Comparison of ENCODE assay signal across 13 cellular contexts in genomic region chr5:152113401-152113800, GRCh38.
DNase-seq lines count a peak whose midpoint lies in the region; ATAC-seq and TF ChIP-seq lines count a peak whose summit lies in the region.
"Had no signal": no experiment of that assay in that cellular context is flagged by ENCODE, and none has a peak within 500 bp of the region (broad histone marks: within the 10 kb centered on the region; RNA-seq: fewer than 3 reads in every experiment).

No MANE protein-coding gene starts in this region.

- peak; percentile 92 for ATAC-seq in CD8-positive, alpha-beta T cell
- no peak for ATAC-seq in left ventricle myocardium superior

- no peak overlapping the region for H3K4me3 ChIP-seq in CD8-positive, alpha-beta T cell (ENCODE audit: low read depth, low read length)
- H3K4me3 ChIP-seq in Jurkat, Clone E6-1 (ENCODE audit: low read length), result no peak overlapping the region
- H3K4me3 ChIP-seq in esophagus muscularis mucosa, result no peak overlapping the region
- H3K4me3 ChIP-seq: left ventricle myocardium inferior, MG63 had no signal

- POLR2A ChIA-PET in CD8-positive, alpha-beta T cell (lab: Charles Lee), result no interaction called here

- no peak for TF ChIP-seq EP300 in esophagus muscularis mucosa (IDR thresholded peaks at IDR 0.05)

- DNase-seq in CD8-positive, alpha-beta T cell, result peak in 5 of 7 experiments; percentile 6 to 51 (median 14)
- peak; percentile 1 for DNase-seq in Jurkat, Clone E6-1 (ENCODE audit: low read depth, low spot score)
- DNase-seq in activated T-cell treated with anti-CD3 and anti-CD28 coated beads, Interleukin-2, amount 50 U/mL, for 48 hours, result peak; percentile 51 to 59
- DNase-seq in stimulated activated CD4-positive, alpha-beta T cell treated with anti-CD3 and anti-CD28 coated beads, Interleukin-12 subunit alpha, Interleukin-12 subunit beta, amount 100 ng/mL, for 24 hours (ENCODE audit: low read depth in 2 of 2), result peak; percentile 4 to 40
- DNase-seq in NCI-H1417 (lab: John Stamatoyannopoulos, UW) (no peak), left ventricle myocardium superior (no peak), NCI-H69 (lab: John Stamatoyannopoulos, UW) (no peak), esophagus muscularis mucosa (ENCODE audit: extremely low spot score) (no peak)
- DNase-seq: BE2C, foreskin melanocyte, left ventricle myocardium inferior, MG63, NCI-H526 treated with DMSO at 0.1 percent for 48 hours had no signal

- H3K36me3 Mint-ChIP-seq in CD8-positive, alpha-beta T cell, result no peaks in the 10 kb centered on the region

- H3K4me3 Mint-ChIP-seq in CD8-positive, alpha-beta T cell, result no peak overlapping the region

- CTCF ChIA-PET in CD8-positive, alpha-beta T cell (lab: Charles Lee), result no interaction called here

- TF ChIP-seq POLR2A in esophagus muscularis mucosa (IDR thresholded peaks at IDR 0.05; ENCODE audit: low read depth), result no peak

- H3K36me3 ChIP-seq in CD8-positive, alpha-beta T cell (ENCODE audit: insufficient read depth, low read length), result no peaks in the 10 kb centered on the region
- no peaks in the 10 kb centered on the region for H3K36me3 ChIP-seq in esophagus muscularis mucosa
- H3K36me3 ChIP-seq: BE2C, left ventricle myocardium inferior, MG63 had no signal

- H3K9me3 Mint-ChIP-seq in CD8-positive, alpha-beta T cell, result peaks cover 2% of the 10 kb centered on the region

- 65% methylated on average over 2 of the region's 2 CpGs for WGBS in esophagus muscularis mucosa

- H3K4me1 Mint-ChIP-seq in CD8-positive, alpha-beta T cell (ENCODE audit: low read depth), result peaks cover 5% of the 10 kb centered on the region

- H3K9me3 ChIP-seq in CD8-positive, alpha-beta T cell (ENCODE audit: low read length), result no peaks in the 10 kb centered on the region
- H3K9me3 ChIP-seq in esophagus muscularis mucosa, result no peaks in the 10 kb centered on the region
- H3K9me3 ChIP-seq: BE2C had no signal

- no peak overlapping the region for H3K27ac ChIP-seq in CD8-positive, alpha-beta T cell (ENCODE audit: low read depth, low read length)
- no peak overlapping the region for H3K27ac ChIP-seq in esophagus muscularis mucosa (replicated peaks in 1 of 4)
- H3K27ac ChIP-seq: left ventricle myocardium inferior had no signal

- no peaks in the 10 kb centered on the region for H3K4me1 ChIP-seq in CD8-positive, alpha-beta T cell (ENCODE audit: insufficient read depth, low read length)
- H3K4me1 ChIP-seq in esophagus muscularis mucosa, result no peaks in the 10 kb centered on the region
- H3K4me1 ChIP-seq: BE2C, left ventricle myocardium inferior had no signal

- H3K27me3 Mint-ChIP-seq in CD8-positive, alpha-beta T cell (ENCODE audit: low read depth), result peaks cover 3% of the 10 kb centered on the region

- intact Hi-C loops in CD8-positive, alpha-beta T cell (cut with DNase I, micrococcal nuclease), result no loop called here
- intact Hi-C loops in left ventricle myocardium superior (cut with micrococcal nuclease), result no loop called here
- intact Hi-C loops in esophagus muscularis mucosa (cut with DNase I), result no loop called here

- no peaks in the 10 kb centered on the region for H3K27me3 ChIP-seq in CD8-positive, alpha-beta T cell (ENCODE audit: insufficient read depth, low read length)
- no peaks in the 10 kb centered on the region for H3K27me3 ChIP-seq in esophagus muscularis mucosa
- H3K27me3 ChIP-seq: BE2C, MG63 had no signal

- TF ChIP-seq CTCF in CD8-positive, alpha-beta T cell (IDR thresholded peaks at IDR 0.05), result no peak
- no peak for TF ChIP-seq CTCF in esophagus muscularis mucosa (IDR thresholded peaks at IDR 0.05)

- no peak overlapping the region for H3K27ac Mint-ChIP-seq in CD8-positive, alpha-beta T cell

Comparison
In these comparisons a context has a peak if more than half of its experiments do, and no peak if none do; other contexts are left out.
1. DNase-seq: peak in CD8-positive, alpha-beta T cell (5 of 7), Jurkat, Clone E6-1 (single experiment), activated T-cell treated with anti-CD3 and anti-CD28 coated beads, Interleukin-2, amount 50 U/mL, for 48 hours (2 of 2) and stimulated activated CD4-positive, alpha-beta T cell treated with anti-CD3 and anti-CD28 coated beads, Interleukin-12 subunit alpha, Interleukin-12 subunit beta, amount 100 ng/mL, for 24 hours (2 of 2); none in NCI-H1417 (0 of 3), left ventricle myocardium superior (single experiment), NCI-H69 (single experiment) and esophagus muscularis mucosa (single experiment).